ENCODE assay signal across 1 cellular context in the genomic region with DNA sequence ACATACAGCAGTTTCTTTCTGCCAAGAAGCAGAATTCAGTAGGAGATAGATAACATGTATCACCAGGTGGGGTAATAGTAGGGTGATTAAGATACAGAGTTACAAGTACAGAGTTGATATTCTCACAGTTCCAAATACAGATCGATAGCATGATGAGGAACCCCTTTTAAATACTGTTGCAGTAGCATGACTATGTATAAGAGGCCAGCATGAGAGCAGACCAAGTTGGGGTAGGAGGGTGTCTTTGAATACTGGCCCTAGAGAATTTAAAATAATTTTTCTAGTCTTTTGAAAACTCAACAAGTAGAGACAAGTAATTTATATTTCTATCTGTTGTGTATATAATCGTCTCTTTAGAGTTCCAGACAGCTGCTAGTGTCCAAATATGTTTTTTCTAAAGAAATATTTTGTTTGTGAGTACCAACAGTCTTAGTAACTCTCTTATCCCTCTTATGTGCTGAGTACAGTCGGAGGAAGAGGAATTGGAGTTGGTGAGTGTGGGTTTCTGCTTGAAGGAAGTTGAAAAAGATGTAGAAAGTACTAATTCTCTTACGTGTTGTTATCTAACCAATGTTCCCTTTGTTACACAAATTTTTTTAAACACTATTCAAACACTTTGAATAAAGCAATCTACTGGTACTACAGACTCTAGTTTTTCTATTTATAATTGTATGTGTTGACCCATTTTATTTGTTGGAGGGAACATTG.
TF ChIP-seq lines count a peak whose summit lies in the region.

No MANE protein-coding gene starts in this region.

TF ChIP-seq in HCT116, 20 proteins besides CTCF, POLR2A, EP300 and RAD21 (continued from another document):
- TF ChIP-seq, protein P1, sequence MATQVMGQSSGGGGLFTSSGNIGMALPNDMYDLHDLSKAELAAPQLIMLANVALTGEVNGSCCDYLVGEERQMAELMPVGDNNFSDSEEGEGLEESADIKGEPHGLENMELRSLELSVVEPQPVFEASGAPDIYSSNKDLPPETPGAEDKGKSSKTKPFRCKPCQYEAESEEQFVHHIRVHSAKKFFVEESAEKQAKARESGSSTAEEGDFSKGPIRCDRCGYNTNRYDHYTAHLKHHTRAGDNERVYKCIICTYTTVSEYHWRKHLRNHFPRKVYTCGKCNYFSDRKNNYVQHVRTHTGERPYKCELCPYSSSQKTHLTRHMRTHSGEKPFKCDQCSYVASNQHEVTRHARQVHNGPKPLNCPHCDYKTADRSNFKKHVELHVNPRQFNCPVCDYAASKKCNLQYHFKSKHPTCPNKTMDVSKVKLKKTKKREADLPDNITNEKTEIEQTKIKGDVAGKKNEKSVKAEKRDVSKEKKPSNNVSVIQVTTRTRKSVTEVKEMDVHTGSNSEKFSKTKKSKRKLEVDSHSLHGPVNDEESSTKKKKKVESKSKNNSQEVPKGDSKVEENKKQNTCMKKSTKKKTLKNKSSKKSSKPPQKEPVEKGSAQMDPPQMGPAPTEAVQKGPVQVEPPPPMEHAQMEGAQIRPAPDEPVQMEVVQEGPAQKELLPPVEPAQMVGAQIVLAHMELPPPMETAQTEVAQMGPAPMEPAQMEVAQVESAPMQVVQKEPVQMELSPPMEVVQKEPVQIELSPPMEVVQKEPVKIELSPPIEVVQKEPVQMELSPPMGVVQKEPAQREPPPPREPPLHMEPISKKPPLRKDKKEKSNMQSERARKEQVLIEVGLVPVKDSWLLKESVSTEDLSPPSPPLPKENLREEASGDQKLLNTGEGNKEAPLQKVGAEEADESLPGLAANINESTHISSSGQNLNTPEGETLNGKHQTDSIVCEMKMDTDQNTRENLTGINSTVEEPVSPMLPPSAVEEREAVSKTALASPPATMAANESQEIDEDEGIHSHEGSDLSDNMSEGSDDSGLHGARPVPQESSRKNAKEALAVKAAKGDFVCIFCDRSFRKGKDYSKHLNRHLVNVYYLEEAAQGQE (IDR thresholded peaks at IDR 0.05; ENCODE audit: low read depth), result no peak
- no peak for TF ChIP-seq YY1 (IDR thresholded peaks at IDR 0.05; ENCODE audit: extremely low read depth, insufficient replicate concordance, low read depth, low read length)
- TF ChIP-seq SIN3A (IDR thresholded peaks at IDR 0.05; ENCODE audit: low read depth), result no peak
- no peak for TF ChIP-seq MAX (IDR thresholded peaks at IDR 0.05)
- TF ChIP-seq FOSL1 (IDR thresholded peaks at IDR 0.05; ENCODE audit: low read depth), result no peak
- TF ChIP-seq ZFX (IDR thresholded peaks at IDR 0.05), result no peak
- no peak for TF ChIP-seq EZH2phosphoT487 (IDR thresholded peaks at IDR 0.05; ENCODE audit: borderline replicate concordance)
- TF ChIP-seq SP1 (IDR thresholded peaks at IDR 0.05; ENCODE audit: low read depth), result no peak
